In the genomic region with DNA sequence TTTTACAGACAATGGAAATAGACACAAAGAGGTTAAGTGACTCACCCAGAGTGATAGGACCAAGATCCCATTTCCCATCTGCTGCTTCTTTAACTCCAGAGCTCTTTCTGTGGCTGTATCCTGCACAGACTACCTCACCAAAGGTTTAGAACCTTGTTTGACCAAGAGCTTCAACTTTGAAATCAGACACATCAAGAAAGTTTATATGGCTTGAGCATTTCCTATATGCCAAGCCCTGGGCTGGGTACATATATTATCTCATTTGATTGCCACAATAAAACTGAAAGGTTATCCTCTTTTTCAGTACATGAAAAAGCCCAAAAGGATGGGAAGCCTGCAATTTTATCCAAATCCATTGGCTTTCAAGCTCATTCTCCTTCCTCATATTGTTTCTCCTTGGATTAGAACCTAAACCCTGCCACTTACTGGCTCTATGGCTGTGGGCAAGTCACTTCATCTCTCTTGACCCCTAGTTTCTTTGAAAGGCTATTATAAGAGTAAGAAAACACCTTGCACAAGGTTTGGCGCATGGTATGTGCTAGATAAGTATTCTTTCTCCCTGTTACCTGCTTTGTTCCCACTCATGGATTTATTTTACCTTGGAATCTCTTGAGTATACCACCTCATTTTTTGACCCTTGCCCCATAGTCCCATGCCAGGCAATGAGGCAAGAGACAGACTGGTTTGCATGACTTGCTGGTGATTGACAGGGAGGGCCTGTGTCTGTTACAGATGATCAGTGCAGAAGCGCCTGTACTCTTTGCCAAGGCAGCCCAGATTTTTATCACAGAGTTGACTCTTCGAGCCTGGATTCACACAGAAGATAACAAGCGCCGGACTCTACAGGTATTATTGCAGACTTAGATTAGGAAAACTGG, we compare ENCODE assay signal across 2 cellular contexts.
A peak's percentile ranks its signal among the peaks of the same experiment; 100 is the strongest.
TF ChIP-seq lines count a peak whose summit lies in the region.

No MANE protein-coding gene starts in this region.

TF ChIP-seq in GM23338, 12 proteins besides CTCF, POLR2A, EP300 and RAD21 (continues in another document):
- TF ChIP-seq EZH2phosphoT487 (IDR thresholded peaks at IDR 0.05; ENCODE audit: unreplicated experiment), result no peak
- TF ChIP-seq CREB1 (CRISPR knock-in tag; IDR thresholded peaks at IDR 0.05; ENCODE audit: low read depth), result no peak
- no peak for TF ChIP-seq STAT1 (IDR thresholded peaks at IDR 0.05; ENCODE audit: unreplicated experiment)
- TF ChIP-seq NANOG (IDR thresholded peaks at IDR 0.05; ENCODE audit: borderline replicate concordance), result no peak
- no peak for TF ChIP-seq ZNF331 (CRISPR knock-in tag; IDR thresholded peaks at IDR 0.05; ENCODE audit: low read depth)
- TF ChIP-seq JUNB (IDR thresholded peaks at IDR 0.05; ENCODE audit: unreplicated experiment), result no peak
- no peak for TF ChIP-seq ZNF114 (CRISPR knock-in tag; IDR thresholded peaks at IDR 0.05)
- TF ChIP-seq, protein P1, sequence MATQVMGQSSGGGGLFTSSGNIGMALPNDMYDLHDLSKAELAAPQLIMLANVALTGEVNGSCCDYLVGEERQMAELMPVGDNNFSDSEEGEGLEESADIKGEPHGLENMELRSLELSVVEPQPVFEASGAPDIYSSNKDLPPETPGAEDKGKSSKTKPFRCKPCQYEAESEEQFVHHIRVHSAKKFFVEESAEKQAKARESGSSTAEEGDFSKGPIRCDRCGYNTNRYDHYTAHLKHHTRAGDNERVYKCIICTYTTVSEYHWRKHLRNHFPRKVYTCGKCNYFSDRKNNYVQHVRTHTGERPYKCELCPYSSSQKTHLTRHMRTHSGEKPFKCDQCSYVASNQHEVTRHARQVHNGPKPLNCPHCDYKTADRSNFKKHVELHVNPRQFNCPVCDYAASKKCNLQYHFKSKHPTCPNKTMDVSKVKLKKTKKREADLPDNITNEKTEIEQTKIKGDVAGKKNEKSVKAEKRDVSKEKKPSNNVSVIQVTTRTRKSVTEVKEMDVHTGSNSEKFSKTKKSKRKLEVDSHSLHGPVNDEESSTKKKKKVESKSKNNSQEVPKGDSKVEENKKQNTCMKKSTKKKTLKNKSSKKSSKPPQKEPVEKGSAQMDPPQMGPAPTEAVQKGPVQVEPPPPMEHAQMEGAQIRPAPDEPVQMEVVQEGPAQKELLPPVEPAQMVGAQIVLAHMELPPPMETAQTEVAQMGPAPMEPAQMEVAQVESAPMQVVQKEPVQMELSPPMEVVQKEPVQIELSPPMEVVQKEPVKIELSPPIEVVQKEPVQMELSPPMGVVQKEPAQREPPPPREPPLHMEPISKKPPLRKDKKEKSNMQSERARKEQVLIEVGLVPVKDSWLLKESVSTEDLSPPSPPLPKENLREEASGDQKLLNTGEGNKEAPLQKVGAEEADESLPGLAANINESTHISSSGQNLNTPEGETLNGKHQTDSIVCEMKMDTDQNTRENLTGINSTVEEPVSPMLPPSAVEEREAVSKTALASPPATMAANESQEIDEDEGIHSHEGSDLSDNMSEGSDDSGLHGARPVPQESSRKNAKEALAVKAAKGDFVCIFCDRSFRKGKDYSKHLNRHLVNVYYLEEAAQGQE (IDR thresholded peaks at IDR 0.05; ENCODE audit: unreplicated experiment), result no peak
- TF ChIP-seq, protein P2, sequence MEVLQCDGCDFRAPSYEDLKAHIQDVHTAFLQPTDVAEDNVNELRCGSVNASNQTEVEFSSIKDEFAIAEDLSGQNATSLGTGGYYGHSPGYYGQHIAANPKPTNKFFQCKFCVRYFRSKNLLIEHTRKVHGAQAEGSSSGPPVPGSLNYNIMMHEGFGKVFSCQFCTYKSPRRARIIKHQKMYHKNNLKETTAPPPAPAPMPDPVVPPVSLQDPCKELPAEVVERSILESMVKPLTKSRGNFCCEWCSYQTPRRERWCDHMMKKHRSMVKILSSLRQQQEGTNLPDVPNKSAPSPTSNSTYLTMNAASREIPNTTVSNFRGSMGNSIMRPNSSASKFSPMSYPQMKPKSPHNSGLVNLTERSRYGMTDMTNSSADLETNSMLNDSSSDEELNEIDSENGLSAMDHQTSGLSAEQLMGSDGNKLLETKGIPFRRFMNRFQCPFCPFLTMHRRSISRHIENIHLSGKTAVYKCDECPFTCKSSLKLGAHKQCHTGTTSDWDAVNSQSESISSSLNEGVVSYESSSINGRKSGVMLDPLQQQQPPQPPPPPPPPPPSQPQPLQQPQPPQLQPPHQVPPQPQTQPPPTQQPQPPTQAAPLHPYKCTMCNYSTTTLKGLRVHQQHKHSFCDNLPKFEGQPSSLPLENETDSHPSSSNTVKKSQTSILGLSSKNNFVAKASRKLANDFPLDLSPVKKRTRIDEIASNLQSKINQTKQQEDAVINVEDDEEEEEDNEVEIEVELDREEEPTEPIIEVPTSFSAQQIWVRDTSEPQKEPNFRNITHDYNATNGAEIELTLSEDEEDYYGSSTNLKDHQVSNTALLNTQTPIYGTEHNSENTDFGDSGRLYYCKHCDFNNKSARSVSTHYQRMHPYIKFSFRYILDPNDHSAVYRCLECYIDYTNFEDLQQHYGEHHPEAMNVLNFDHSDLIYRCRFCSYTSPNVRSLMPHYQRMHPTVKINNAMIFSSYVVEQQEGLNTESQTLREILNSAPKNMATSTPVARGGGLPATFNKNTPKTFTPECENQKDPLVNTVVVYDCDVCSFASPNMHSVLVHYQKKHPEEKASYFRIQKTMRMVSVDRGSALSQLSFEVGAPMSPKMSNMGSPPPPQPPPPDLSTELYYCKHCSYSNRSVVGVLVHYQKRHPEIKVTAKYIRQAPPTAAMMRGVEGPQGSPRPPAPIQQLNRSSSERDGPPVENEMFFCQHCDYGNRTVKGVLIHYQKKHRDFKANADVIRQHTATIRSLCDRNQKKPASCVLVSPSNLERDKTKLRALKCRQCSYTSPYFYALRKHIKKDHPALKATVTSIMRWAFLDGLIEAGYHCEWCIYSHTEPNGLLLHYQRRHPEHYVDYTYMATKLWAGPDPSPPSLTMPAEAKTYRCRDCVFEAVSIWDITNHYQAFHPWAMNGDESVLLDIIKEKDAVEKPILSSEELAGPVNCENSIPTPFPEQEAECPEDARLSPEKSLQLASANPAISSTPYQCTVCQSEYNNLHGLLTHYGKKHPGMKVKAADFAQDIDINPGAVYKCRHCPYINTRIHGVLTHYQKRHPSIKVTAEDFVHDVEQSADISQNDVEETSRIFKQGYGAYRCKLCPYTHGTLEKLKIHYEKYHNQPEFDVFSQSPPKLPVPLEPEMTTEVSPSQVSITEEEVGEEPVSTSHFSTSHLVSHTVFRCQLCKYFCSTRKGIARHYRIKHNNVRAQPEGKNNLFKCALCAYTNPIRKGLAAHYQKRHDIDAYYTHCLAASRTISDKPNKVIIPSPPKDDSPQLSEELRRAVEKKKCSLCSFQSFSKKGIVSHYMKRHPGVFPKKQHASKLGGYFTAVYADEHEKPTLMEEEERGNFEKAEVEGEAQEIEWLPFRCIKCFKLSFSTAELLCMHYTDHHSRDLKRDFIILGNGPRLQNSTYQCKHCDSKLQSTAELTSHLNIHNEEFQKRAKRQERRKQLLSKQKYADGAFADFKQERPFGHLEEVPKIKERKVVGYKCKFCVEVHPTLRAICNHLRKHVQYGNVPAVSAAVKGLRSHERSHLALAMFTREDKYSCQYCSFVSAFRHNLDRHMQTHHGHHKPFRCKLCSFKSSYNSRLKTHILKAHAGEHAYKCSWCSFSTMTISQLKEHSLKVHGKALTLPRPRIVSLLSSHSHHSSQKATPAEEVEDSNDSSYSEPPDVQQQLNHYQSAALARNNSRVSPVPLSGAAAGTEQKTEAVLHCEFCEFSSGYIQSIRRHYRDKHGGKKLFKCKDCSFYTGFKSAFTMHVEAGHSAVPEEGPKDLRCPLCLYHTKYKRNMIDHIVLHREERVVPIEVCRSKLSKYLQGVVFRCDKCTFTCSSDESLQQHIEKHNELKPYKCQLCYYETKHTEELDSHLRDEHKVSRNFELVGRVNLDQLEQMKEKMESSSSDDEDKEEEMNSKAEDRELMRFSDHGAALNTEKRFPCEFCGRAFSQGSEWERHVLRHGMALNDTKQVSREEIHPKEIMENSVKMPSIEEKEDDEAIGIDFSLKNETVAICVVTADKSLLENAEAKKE (CRISPR knock-in tag; IDR thresholded peaks at IDR 0.05), result no peak
- no peak for TF ChIP-seq POLR2AphosphoS5 (IDR thresholded peaks at IDR 0.05; ENCODE audit: low read depth)

TF ChIP-seq in HepG2, 621 proteins besides CTCF, POLR2A, EP300 and RAD21 (continues in another document):
- no peak for TF ChIP-seq ZNF839 (CRISPR knock-in tag; IDR thresholded peaks at IDR 0.05; ENCODE audit: borderline replicate concordance)
- no peak for TF ChIP-seq KDM5B (CRISPR knock-in tag; IDR thresholded peaks at IDR 0.05; ENCODE audit: borderline replicate concordance)
- TF ChIP-seq, protein P3, sequence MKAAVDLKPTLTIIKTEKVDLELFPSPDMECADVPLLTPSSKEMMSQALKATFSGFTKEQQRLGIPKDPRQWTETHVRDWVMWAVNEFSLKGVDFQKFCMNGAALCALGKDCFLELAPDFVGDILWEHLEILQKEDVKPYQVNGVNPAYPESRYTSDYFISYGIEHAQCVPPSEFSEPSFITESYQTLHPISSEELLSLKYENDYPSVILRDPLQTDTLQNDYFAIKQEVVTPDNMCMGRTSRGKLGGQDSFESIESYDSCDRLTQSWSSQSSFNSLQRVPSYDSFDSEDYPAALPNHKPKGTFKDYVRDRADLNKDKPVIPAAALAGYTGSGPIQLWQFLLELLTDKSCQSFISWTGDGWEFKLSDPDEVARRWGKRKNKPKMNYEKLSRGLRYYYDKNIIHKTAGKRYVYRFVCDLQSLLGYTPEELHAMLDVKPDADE (CRISPR knock-in tag; IDR thresholded peaks at IDR 0.05), result no peak
- TF ChIP-seq, protein P4, sequence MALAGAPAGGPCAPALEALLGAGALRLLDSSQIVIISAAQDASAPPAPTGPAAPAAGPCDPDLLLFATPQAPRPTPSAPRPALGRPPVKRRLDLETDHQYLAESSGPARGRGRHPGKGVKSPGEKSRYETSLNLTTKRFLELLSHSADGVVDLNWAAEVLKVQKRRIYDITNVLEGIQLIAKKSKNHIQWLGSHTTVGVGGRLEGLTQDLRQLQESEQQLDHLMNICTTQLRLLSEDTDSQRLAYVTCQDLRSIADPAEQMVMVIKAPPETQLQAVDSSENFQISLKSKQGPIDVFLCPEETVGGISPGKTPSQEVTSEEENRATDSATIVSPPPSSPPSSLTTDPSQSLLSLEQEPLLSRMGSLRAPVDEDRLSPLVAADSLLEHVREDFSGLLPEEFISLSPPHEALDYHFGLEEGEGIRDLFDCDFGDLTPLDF (CRISPR knock-in tag; IDR thresholded peaks at IDR 0.05), result no peak
- peak; percentile 31; the same call in 1 of the 2 replicates for TF ChIP-seq CEBPB (IDR thresholded peaks at IDR 0.05; ENCODE audit: borderline replicate concordance, low read depth, low read length)
- TF ChIP-seq, protein P5, sequence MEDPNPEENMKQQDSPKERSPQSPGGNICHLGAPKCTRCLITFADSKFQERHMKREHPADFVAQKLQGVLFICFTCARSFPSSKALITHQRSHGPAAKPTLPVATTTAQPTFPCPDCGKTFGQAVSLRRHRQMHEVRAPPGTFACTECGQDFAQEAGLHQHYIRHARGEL (CRISPR knock-in tag; IDR thresholded peaks at IDR 0.05), result no peak
- peak; percentile 30; the same call in 1 of the 2 replicates for TF ChIP-seq CEBPG (CRISPR knock-in tag; IDR thresholded peaks at IDR 0.05)
- no peak for TF ChIP-seq NFE2 (CRISPR knock-in tag; IDR thresholded peaks at IDR 0.05)
- TF ChIP-seq HIVEP1 (CRISPR knock-in tag; IDR thresholded peaks at IDR 0.05), result no peak
- TF ChIP-seq ZNF558 (CRISPR knock-in tag; IDR thresholded peaks at IDR 0.05; ENCODE audit: borderline replicate concordance), result no peak
- no peak for TF ChIP-seq ZNF75D (CRISPR knock-in tag; IDR thresholded peaks at IDR 0.05; ENCODE audit: borderline replicate concordance)
- no peak for TF ChIP-seq PPARG (CRISPR knock-in tag; conservative IDR thresholded peaks at IDR 0.05)
- TF ChIP-seq CREB1 (IDR thresholded peaks at IDR 0.05), result no peak
- TF ChIP-seq CREB1 (CRISPR knock-in tag; IDR thresholded peaks at IDR 0.05), result peak; percentile 36
- TF ChIP-seq ARNTL (CRISPR knock-in tag; IDR thresholded peaks at IDR 0.05), result no peak
- TF ChIP-seq, protein P6, sequence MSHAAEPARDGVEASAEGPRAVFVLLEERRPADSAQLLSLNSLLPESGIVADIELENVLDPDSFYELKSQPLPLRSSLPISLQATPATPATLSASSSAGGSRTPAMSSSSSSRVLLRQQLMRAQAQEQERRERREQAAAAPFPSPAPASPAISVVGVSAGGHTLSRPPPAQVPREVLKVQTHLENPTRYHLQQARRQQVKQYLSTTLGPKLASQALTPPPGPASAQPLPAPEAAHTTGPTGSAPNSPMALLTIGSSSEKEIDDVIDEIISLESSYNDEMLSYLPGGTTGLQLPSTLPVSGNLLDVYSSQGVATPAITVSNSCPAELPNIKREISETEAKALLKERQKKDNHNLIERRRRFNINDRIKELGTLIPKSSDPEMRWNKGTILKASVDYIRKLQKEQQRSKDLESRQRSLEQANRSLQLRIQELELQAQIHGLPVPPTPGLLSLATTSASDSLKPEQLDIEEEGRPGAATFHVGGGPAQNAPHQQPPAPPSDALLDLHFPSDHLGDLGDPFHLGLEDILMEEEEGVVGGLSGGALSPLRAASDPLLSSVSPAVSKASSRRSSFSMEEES (CRISPR knock-in tag; IDR thresholded peaks at IDR 0.05), result no peak
- TF ChIP-seq IRX3 (CRISPR knock-in tag; IDR thresholded peaks at IDR 0.05; ENCODE audit: borderline replicate concordance, low read depth), result no peak
- TF ChIP-seq DNMT1 (CRISPR knock-in tag; IDR thresholded peaks at IDR 0.05), result no peak
- TF ChIP-seq ZBTB8A (CRISPR knock-in tag; IDR thresholded peaks at IDR 0.05; ENCODE audit: borderline replicate concordance, low read depth), result no peak
- no peak for TF ChIP-seq BRD4 (CRISPR knock-in tag; IDR thresholded peaks at IDR 0.05)
- TF ChIP-seq, protein P7, sequence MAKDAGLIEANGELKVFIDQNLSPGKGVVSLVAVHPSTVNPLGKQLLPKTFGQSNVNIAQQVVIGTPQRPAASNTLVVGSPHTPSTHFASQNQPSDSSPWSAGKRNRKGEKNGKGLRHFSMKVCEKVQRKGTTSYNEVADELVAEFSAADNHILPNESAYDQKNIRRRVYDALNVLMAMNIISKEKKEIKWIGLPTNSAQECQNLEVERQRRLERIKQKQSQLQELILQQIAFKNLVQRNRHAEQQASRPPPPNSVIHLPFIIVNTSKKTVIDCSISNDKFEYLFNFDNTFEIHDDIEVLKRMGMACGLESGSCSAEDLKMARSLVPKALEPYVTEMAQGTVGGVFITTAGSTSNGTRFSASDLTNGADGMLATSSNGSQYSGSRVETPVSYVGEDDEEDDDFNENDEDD (CRISPR knock-in tag; IDR thresholded peaks at IDR 0.05; ENCODE audit: borderline replicate concordance), result no peak
- TF ChIP-seq, protein P8, sequence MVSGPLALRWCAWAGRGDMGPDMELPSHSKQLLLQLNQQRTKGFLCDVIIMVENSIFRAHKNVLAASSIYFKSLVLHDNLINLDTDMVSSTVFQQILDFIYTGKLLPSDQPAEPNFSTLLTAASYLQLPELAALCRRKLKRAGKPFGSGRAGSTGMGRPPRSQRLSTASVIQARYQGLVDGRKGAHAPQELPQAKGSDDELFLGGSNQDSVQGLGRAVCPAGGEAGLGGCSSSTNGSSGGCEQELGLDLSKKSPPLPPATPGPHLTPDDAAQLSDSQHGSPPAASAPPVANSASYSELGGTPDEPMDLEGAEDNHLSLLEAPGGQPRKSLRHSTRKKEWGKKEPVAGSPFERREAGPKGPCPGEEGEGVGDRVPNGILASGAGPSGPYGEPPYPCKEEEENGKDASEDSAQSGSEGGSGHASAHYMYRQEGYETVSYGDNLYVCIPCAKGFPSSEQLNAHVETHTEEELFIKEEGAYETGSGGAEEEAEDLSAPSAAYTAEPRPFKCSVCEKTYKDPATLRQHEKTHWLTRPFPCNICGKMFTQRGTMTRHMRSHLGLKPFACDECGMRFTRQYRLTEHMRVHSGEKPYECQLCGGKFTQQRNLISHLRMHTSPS (CRISPR knock-in tag; IDR thresholded peaks at IDR 0.05; ENCODE audit: low read depth), result no peak
- TF ChIP-seq GPN1 (CRISPR knock-in tag; IDR thresholded peaks at IDR 0.05; ENCODE audit: borderline replicate concordance), result no peak
- no peak for TF ChIP-seq EEA1 (CRISPR knock-in tag; IDR thresholded peaks at IDR 0.05; ENCODE audit: borderline replicate concordance)
- TF ChIP-seq SATB2 (CRISPR knock-in tag; IDR thresholded peaks at IDR 0.05), result no peak
